26 cellular contexts compared by ENCODE assay signal in the genomic region with DNA sequence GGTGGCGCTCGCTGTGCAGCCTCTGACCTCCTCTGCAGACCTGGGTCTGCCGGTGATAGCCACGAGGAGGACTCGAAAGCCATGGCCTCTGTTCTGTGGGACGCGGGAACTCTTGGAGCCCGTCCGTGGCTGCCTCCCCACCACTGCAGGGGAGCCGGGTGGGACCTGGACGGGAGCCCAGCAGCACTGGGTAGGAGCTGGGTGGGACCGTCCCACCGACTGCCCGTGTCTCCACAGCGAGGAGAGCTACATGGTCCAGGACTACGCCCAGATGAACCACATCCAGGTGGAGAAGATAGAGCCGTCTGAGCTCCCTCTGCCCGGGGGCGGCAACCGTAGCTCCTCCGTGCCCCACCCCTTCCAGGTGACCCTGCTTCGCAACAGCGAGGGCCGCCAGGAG. TPM values are rescaled to one million over a fixed set of nuclear protein-coding genes. Genes with fewer than 3 reads are reported as not detected.
"Had no signal": no experiment of that assay in that cellular context is flagged by ENCODE, and none has a peak within 500 bp of the region (broad histone marks: within the 10 kb centered on the region; RNA-seq: fewer than 3 reads in every experiment).

No MANE protein-coding gene starts in this region.

- H3K4me3 ChIP-seq: hepatocyte, left ventricle myocardium inferior, lung, neural progenitor cell, ovary, prostate gland, sigmoid colon, spleen, tibial nerve, upper lobe of left lung, vagina had no signal

- H3K36me3 ChIP-seq: left ventricle myocardium inferior, neural progenitor cell, ovary, prostate gland, sigmoid colon, spleen, upper lobe of left lung, vagina had no signal

- H3K9me3 ChIP-seq: left ventricle myocardium inferior, ovary, prostate gland, sigmoid colon, spleen, tibial nerve, upper lobe of left lung, vagina had no signal

- H3K27ac ChIP-seq: hepatocyte, left ventricle myocardium inferior, ovary, prostate gland, sigmoid colon, spleen, tibial nerve, upper lobe of left lung, vagina had no signal

- H3K79me2 ChIP-seq: hepatocyte had no signal

- H2AFZ ChIP-seq: hepatocyte, neural progenitor cell had no signal

- FAIRE-seq: small intestine had no signal

- H3K4me1 ChIP-seq: left ventricle myocardium inferior, neural progenitor cell, prostate gland, sigmoid colon, upper lobe of left lung had no signal

- H3K4me2 ChIP-seq: hepatocyte, neural progenitor cell had no signal

- H3K9ac ChIP-seq: neural progenitor cell had no signal

- DNase-seq: islet precursor cell; left ventricle myocardium inferior; mesendoderm; naive B cell; natural killer cell; ovary; retina; right cardiac atrium; sigmoid colon; small intestine; spleen; stimulated activated CD4-positive, alpha-beta T cell treated with anti-CD3 and anti-CD28 coated beads, Interleukin-2, amount 100 ng/mL, for 48 hours; stimulated activated CD4-positive, alpha-beta T cell treated with anti-CD3 and anti-CD28 coated beads, Interleukin-4, amount 100 ng/mL, for 4 hours; stimulated activated CD8-positive, alpha-beta memory T cell treated with anti-CD3 and anti-CD28 coated beads, Interleukin-4, amount 100 ng/mL, for 48 hours; stimulated activated naive CD4-positive, alpha-beta T cell treated with Interleukin-2 at 50 U/mL for 16 hours; stimulated activated naive CD8-positive, alpha-beta T cell treated with anti-CD3 and anti-CD28 coated beads, Interleukin-15, amount 100 ng/mL, for 72 hours; substantia nigra had no signal

- H3K27me3 ChIP-seq: hepatocyte, neural progenitor cell, ovary, tibial nerve, upper lobe of left lung, vagina had no signal

- ATAC-seq: natural killer cell; right cardiac atrium; stimulated activated memory B cell treated with anti-CD40 and anti-IgM and Interleukin-4, amounts not matched to agents 10 μg/mL and 1 μg/mL and 100 μg/mL, for 72 hours; stimulated activated naive CD8-positive, alpha-beta T cell treated with anti-CD3 and anti-CD28 coated beads, Interleukin-15, amount 100 ng/mL, for 72 hours had no signal

RNA-seq across cellular contexts. Expression of a gene that starts 23.7 kb away (rescaled TPM):
- total RNA-seq: mononuclear cell, natural killer cell had no signal
